17 cellular contexts compared by ENCODE assay signal in the genomic region with DNA sequence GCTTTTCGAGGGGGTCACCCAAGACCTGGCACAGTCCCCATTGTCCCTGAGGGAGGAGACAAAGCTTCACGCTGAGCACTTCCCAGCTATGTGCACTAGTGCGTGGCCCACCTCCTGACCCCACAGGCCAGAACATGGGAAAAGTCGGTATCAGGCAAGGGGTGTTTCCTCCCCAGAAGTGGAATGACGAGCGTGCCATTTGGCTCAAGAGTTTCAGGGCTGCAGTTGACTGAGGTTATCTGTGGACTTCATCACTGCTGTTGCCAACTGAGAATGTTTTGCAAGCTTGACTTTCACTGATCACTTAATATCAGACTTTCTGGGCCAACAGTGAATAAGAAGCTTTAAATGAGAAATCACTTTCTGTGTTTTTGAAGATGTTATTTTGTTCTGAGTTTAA.
"Had no signal": no experiment of that assay in that cellular context is flagged by ENCODE, and none has a peak within 500 bp of the region (broad histone marks: within the 10 kb centered on the region; RNA-seq: fewer than 3 reads in every experiment).

No MANE protein-coding gene starts in this region.

- H3K36me3 ChIP-seq: adrenal gland, neural progenitor cell, SJSA1, WERI-Rb-1 had no signal

- H3K4me3 Mint-ChIP-seq: neural progenitor cell had no signal

- ATAC-seq: stimulated activated naive CD8-positive, alpha-beta T cell treated with anti-CD3 and anti-CD28 coated beads, Interleukin-15, Interleukin-2, amounts not matched to agents 100 U/mL and 50 U/mL, for 24 hours had no signal

- H3K4me2 ChIP-seq: neural progenitor cell had no signal

- H3K4me1 ChIP-seq: adrenal gland, SJSA1 had no signal

- DNase-seq: activated CD4-positive, alpha-beta T cell treated with anti-CD3 and anti-CD28 coated beads for 48 hours; activated CD8-positive, alpha-beta memory T cell treated with anti-CD3 and anti-CD28 coated beads for 24 hours; activated naive CD4-positive, alpha-beta T cell treated with anti-CD3 and anti-CD28 coated beads, Interleukin-2, amount 50 U/mL, for 16 hours; central memory CD4-positive, alpha-beta T cell; cortex of kidney; effector memory CD4-positive, alpha-beta T cell; hypothalamus; mesenchymal stem cell; stimulated activated CD4-positive, alpha-beta T cell treated with anti-CD3 and anti-CD28 coated beads, Interleukin-4, amount 100 ng/mL, for 1 hour; stimulated activated CD8-positive, alpha-beta memory T cell treated with anti-CD3 and anti-CD28 coated beads, Interleukin-4, amount 100 ng/mL, for 48 hours; stimulated activated naive CD8-positive, alpha-beta T cell treated with anti-CD3 and anti-CD28 coated beads, Interleukin-15, Interleukin-2, amounts not matched to agents 100 U/mL and 50 U/mL, for 24 hours; SW 1271; WERI-Rb-1 had no signal

- H3K9me3 ChIP-seq: adrenal gland, SJSA1 had no signal

- H3K9me3 Mint-ChIP-seq: neural progenitor cell had no signal

- H3K27me3 ChIP-seq: adrenal gland, neural progenitor cell, SJSA1 had no signal

- H3K36me3 Mint-ChIP-seq: neural progenitor cell had no signal

- H3K9ac ChIP-seq: neural progenitor cell had no signal

- H3K4me3 ChIP-seq: adrenal gland, neural progenitor cell, SJSA1 had no signal

- H3K27ac Mint-ChIP-seq: neural progenitor cell had no signal

- H3K27ac ChIP-seq: epithelial cell of prostate, neural progenitor cell, SJSA1, WERI-Rb-1 had no signal
